In genomic region chr15:60589728-60590127, GRCh38 we compare ENCODE assay signal across 14 cellular contexts.
DNase-seq lines count a peak whose midpoint lies in the region; ATAC-seq and TF ChIP-seq lines count a peak whose summit lies in the region.
"Had no signal": no experiment of that assay in that cellular context is flagged by ENCODE, and none has a peak within 500 bp of the region (broad histone marks: within the 10 kb centered on the region; RNA-seq: fewer than 3 reads in every experiment).

No MANE protein-coding gene starts in this region.

- no peaks in the 10 kb centered on the region for H3K27me3 Mint-ChIP-seq in activated CD4-positive, alpha-beta T cell treated with anti-CD3 and anti-CD28 coated beads, Interleukin-2, amount 10 ng/mL, durations not matched to agents 24 days and 14 days
- H3K27me3 Mint-ChIP-seq in activated CD4-positive, alpha-beta memory T cell treated with anti-CD3 and anti-CD28 coated beads for 36 hours, result no peaks in the 10 kb centered on the region

- H3K27ac ChIP-seq in spleen (peak overlapping the region in 6 of 8 donors; percentile 15 to 97 (median 91)), ascending aorta (no peak overlapping the region)
- H3K27ac ChIP-seq: body of pancreas had no signal

- no peaks in the 10 kb centered on the region for H3K36me3 ChIP-seq in spleen
- no peaks in the 10 kb centered on the region for H3K36me3 ChIP-seq in ascending aorta
- H3K36me3 ChIP-seq: esophagus muscularis mucosa had no signal

- TF ChIP-seq POLR2A in spleen (IDR thresholded peaks at IDR 0.05), result no peak

- WGBS in spleen, 5 donors, result 63 to 78% (median 68%) methylated on average over 1 of the region's 1 CpG

- peak overlapping the region; percentile 79 for H3K27ac Mint-ChIP-seq in activated CD4-positive, alpha-beta T cell treated with anti-CD3 and anti-CD28 coated beads, Interleukin-2, amount 10 ng/mL, durations not matched to agents 24 days and 14 days
- peak overlapping the region; percentile 89 for H3K27ac Mint-ChIP-seq in activated CD4-positive, alpha-beta memory T cell treated with anti-CD3 and anti-CD28 coated beads for 36 hours

- peaks cover 10% of the 10 kb centered on the region for H3K36me3 Mint-ChIP-seq in activated CD4-positive, alpha-beta T cell treated with anti-CD3 and anti-CD28 coated beads, Interleukin-2, amount 10 ng/mL, durations not matched to agents 24 days and 14 days (ENCODE audit: low read depth)
- H3K36me3 Mint-ChIP-seq in activated CD4-positive, alpha-beta memory T cell treated with anti-CD3 and anti-CD28 coated beads for 36 hours, result peaks cover 10% of the 10 kb centered on the region

- H3K4me3 Mint-ChIP-seq in activated CD4-positive, alpha-beta T cell treated with anti-CD3 and anti-CD28 coated beads, Interleukin-2, amount 10 ng/mL, durations not matched to agents 24 days and 14 days, result peak overlapping the region; percentile 83
- peak overlapping the region; percentile 77 for H3K4me3 Mint-ChIP-seq in activated CD4-positive, alpha-beta memory T cell treated with anti-CD3 and anti-CD28 coated beads for 36 hours

- H3K9me3 ChIP-seq in spleen (no peaks in the 10 kb centered on the region), ascending aorta (no peaks in the 10 kb centered on the region)
- H3K9me3 ChIP-seq: body of pancreas, esophagus muscularis mucosa had no signal

- H3K4me3 ChIP-seq in spleen (peak overlapping the region in 4 of 8 donors; percentile 70 to 95 (median 78)), ascending aorta (peak overlapping the region in 1 of 2 donors; percentile 99)
- H3K4me3 ChIP-seq: body of pancreas had no signal

- H3K9me3 Mint-ChIP-seq in activated CD4-positive, alpha-beta T cell treated with anti-CD3 and anti-CD28 coated beads, Interleukin-2, amount 10 ng/mL, durations not matched to agents 24 days and 14 days, result no peaks in the 10 kb centered on the region
- H3K9me3 Mint-ChIP-seq in activated CD4-positive, alpha-beta memory T cell treated with anti-CD3 and anti-CD28 coated beads for 36 hours, result no peaks in the 10 kb centered on the region

- intact Hi-C loops in activated CD4-positive, alpha-beta T cell treated with anti-CD3 and anti-CD28 coated beads, Interleukin-2, amount 10 ng/mL, durations not matched to agents 24 days and 14 days (cut with micrococcal nuclease), result loop anchor here (5.0 to 10.0 kb wide), 5 partner anchors 253 to 1475 kb away; partner anchors contain the start of genes C2CD4A and VPS13C
- intact Hi-C loops in activated CD4-positive, alpha-beta memory T cell treated with anti-CD3 and anti-CD28 coated beads for 36 hours (cut with micrococcal nuclease), result loop anchor here (1.0 to 10.0 kb wide), 3 partner anchors 210 to 1245 kb away; no protein-coding TSS in a partner anchor
- intact Hi-C loops in spleen (cut with DNase I; ENCODE audit: low total_unique reads) (loop anchor here (10.0 kb wide), 1 partner anchor 1245 kb away; no protein-coding TSS in a partner anchor), ascending aorta (cut with DNase I) (loop anchor here (5.0 kb wide), 2 partner anchors 213 to 443 kb away; no protein-coding TSS in a partner anchor)

- POLR2A ChIA-PET in activated CD4-positive, alpha-beta memory T cell treated with anti-CD3 and anti-CD28 coated beads for 36 hours (lab: Charles Lee), result interaction anchor here (0.6 to 3.0 kb wide), 11 partner anchors 10 to 217 kb away, joined by 3 to 28 read pairs (median 4); no protein-coding TSS in a partner anchor

- no peak for DNase-seq in activated CD4-positive, alpha-beta T cell treated with anti-CD3 and anti-CD28 coated beads, Interleukin-2, amount 10 ng/mL, durations not matched to agents 24 days and 14 days
- DNase-seq in activated CD4-positive, alpha-beta T cell treated with anti-CD3 and anti-CD28 coated beads, Interleukin-2, amount 50 U/mL, for 48 hours, result no peak
- no peak for DNase-seq in activated CD4-positive, alpha-beta memory T cell treated with anti-CD3 and anti-CD28 coated beads for 36 hours
- DNase-seq in fibroblast of peridontal ligament (ENCODE audit: extremely low read depth) (peak; percentile 77), spleen (no peak), AG20443 (ENCODE audit: low spot score) (no peak), ascending aorta (ENCODE audit: low spot score in 2 of 2) (no peak)
- DNase-seq: body of pancreas, NCI-H1436, NCI-H526, nucleus accumbens, Right ventricle myocardium superior had no signal

- ATAC-seq in GM21423 (IDR thresholded peaks at IDR 0.05; ENCODE audit: unreplicated experiment), result no peak
- ATAC-seq: body of pancreas had no signal

- H3K27me3 ChIP-seq in spleen (replicated peaks in 1 of 7) (peaks cover 0 to 43% (median 21%) of the 10 kb centered on the region in 7 donors), ascending aorta (no peaks in the 10 kb centered on the region)
- H3K27me3 ChIP-seq: body of pancreas, esophagus muscularis mucosa had no signal

- CTCF ChIA-PET in activated CD4-positive, alpha-beta memory T cell treated with anti-CD3 and anti-CD28 coated beads for 36 hours (lab: Charles Lee), result interaction anchor here (0.6 to 5.5 kb wide), 6 partner anchors 70 to 343 kb away, joined by 3 to 31 read pairs (median 4); no protein-coding TSS in a partner anchor

- H3K4me1 Mint-ChIP-seq in activated CD4-positive, alpha-beta T cell treated with anti-CD3 and anti-CD28 coated beads, Interleukin-2, amount 10 ng/mL, durations not matched to agents 24 days and 14 days, result peaks cover 50% of the 10 kb centered on the region
- peaks cover 54% of the 10 kb centered on the region for H3K4me1 Mint-ChIP-seq in activated CD4-positive, alpha-beta memory T cell treated with anti-CD3 and anti-CD28 coated beads for 36 hours (ENCODE audit: low read depth)

- peaks cover 16 to 82% (median 43%) of the 10 kb centered on the region in 6 donors for H3K4me1 ChIP-seq in spleen
- peaks cover 0 to 11% of the 10 kb centered on the region in 2 donors for H3K4me1 ChIP-seq in ascending aorta

- TF ChIP-seq CTCF in spleen (IDR thresholded peaks at IDR 0.05 in 8 of 11, conservative IDR thresholded peaks at IDR 0.05 in 3 of 11) (no peak), ascending aorta (IDR thresholded peaks at IDR 0.05) (no peak)

Comparison
In these comparisons a context has a peak if more than half of its experiments do, and no peak if none do; other contexts are left out.
1. H3K27ac ChIP-seq: peak in spleen (6 of 8); none in ascending aorta (0 of 2).